24 cellular contexts compared by ENCODE assay signal in genomic region chr13:50706505-50706904, GRCh38.
"Had no signal": no experiment of that assay in that cellular context is flagged by ENCODE, and none has a peak within 500 bp of the region (broad histone marks: within the 10 kb centered on the region; RNA-seq: fewer than 3 reads in every experiment).

No MANE protein-coding gene starts in this region.

- ATAC-seq: foreskin keratinocyte; gastroesophageal sphincter; left colon; natural killer cell; pancreas; stimulated activated effector memory CD8-positive, alpha-beta T cell treated with anti-CD3 and anti-CD28 coated beads, Interleukin-12 subunit alpha, Interleukin-12 subunit beta, amount 100 ng/mL, for 72 hours; stimulated activated naive CD8-positive, alpha-beta T cell treated with anti-CD3 and anti-CD28 coated beads, Interleukin-15, Interleukin-2, amounts not matched to agents 100 U/mL and 50 U/mL, for 24 hours had no signal

- H3K4me1 Mint-ChIP-seq: immature natural killer cell; natural killer cell; stimulated activated effector memory CD8-positive, alpha-beta T cell treated with anti-CD3 and anti-CD28 coated beads, Interleukin-12 subunit alpha, Interleukin-12 subunit beta, amount 100 ng/mL, for 72 hours had no signal

- DNase-seq: colonic mucosa; dermis blood vessel endothelial cell; effector memory CD4-positive, alpha-beta T cell; foreskin keratinocyte; hypothalamus; immature natural killer cell; islet precursor cell; kidney glomerular epithelial cell; left colon; natural killer cell; pancreas; retina; sigmoid colon; stimulated activated CD4-positive, alpha-beta T cell treated with anti-CD3 and anti-CD28 coated beads, Interleukin-2, amount 100 ng/mL, for 24 hours; stimulated activated CD4-positive, alpha-beta T cell treated with anti-CD3 and anti-CD28 coated beads, Interleukin-4, amount 100 ng/mL, for 24 hours; stimulated activated naive CD8-positive, alpha-beta T cell treated with anti-CD3 and anti-CD28 coated beads, Interleukin-15, Interleukin-2, amounts not matched to agents 100 U/mL and 50 U/mL, for 24 hours; substantia nigra; testis; tibial artery had no signal

- H3K4me3 Mint-ChIP-seq: immature natural killer cell; memory B cell; natural killer cell; neural crest cell; stimulated activated effector memory CD8-positive, alpha-beta T cell treated with anti-CD3 and anti-CD28 coated beads, Interleukin-12 subunit alpha, Interleukin-12 subunit beta, amount 100 ng/mL, for 72 hours; type B pancreatic cell had no signal

- H3K36me3 Mint-ChIP-seq: immature natural killer cell; memory B cell; natural killer cell; stimulated activated effector memory CD8-positive, alpha-beta T cell treated with anti-CD3 and anti-CD28 coated beads, Interleukin-12 subunit alpha, Interleukin-12 subunit beta, amount 100 ng/mL, for 72 hours; type B pancreatic cell had no signal

- H3K27me3 Mint-ChIP-seq: memory B cell, type B pancreatic cell had no signal

- H3K9me3 Mint-ChIP-seq: immature natural killer cell; natural killer cell; neural crest cell; stimulated activated effector memory CD8-positive, alpha-beta T cell treated with anti-CD3 and anti-CD28 coated beads, Interleukin-12 subunit alpha, Interleukin-12 subunit beta, amount 100 ng/mL, for 72 hours had no signal

- H3K27ac Mint-ChIP-seq: immature natural killer cell; memory B cell; natural killer cell; stimulated activated effector memory CD8-positive, alpha-beta T cell treated with anti-CD3 and anti-CD28 coated beads, Interleukin-12 subunit alpha, Interleukin-12 subunit beta, amount 100 ng/mL, for 72 hours; type B pancreatic cell had no signal
